In the genomic region with DNA sequence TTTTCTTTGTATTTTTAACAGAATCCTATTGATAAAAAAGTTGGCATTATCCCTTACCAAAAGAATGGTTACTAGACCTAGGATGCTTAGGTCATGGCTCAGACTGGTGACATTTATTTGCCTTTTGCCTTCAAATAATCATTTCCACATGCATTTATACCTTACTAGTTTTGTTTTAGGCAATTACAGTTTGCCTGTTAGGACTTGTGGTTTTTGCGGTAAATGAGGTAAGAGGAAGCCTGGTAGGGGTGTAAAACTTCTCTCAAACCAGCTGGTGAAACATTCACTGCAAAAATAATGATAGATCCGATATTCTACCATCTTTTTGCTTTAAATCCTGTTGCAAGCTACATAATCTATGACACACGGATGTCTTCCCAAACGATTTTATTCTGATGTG, we compare ENCODE assay signal across 10 cellular contexts. TPM values are rescaled to one million over a fixed set of nuclear protein-coding genes. Genes with fewer than 3 reads are reported as not detected.
DNase-seq lines count a peak whose midpoint lies in the region; ATAC-seq and TF ChIP-seq lines count a peak whose summit lies in the region.
"Had no signal": no experiment of that assay in that cellular context is flagged by ENCODE, and none has a peak within 500 bp of the region (broad histone marks: within the 10 kb centered on the region; RNA-seq: fewer than 3 reads in every experiment).

No MANE protein-coding gene starts in this region.

- peak; percentile 71 for ATAC-seq in DND-41 (ENCODE audit: insufficient read depth, low read depth)

- H3K79me2 ChIP-seq in DND-41 (ENCODE audit: insufficient read depth, low read length), result peaks cover 64% of the 10 kb centered on the region

- DNase-seq in DND-41, result peak; percentile 16
- DNase-seq in Jurkat, Clone E6-1 (ENCODE audit: low read depth, low spot score), result peak; percentile 83
- DNase-seq in T-helper 2 cell treated with Interferon-gamma antibody and Interleukin-4, amounts not matched to agents 5 μg/mL and 100 μg/mL, for 36 hours (ENCODE audit: low spot score), result no peak
- peak in 2 of 3 donors; percentile 19 to 23 for DNase-seq in immature natural killer cell
- DNase-seq in tibial artery, result no peak
- no peak for DNase-seq in BE2C
- DNase-seq in DMS53 treated with DMSO at 0.1 percent for 48 hours (lab: John Stamatoyannopoulos, UW; ENCODE audit: unreplicated experiment), result no peak
- DNase-seq in WERI-Rb-1, result no peak
- DNase-seq: NCI-H1105 treated with DMSO at 0.1 percent for 48 hours had no signal

- H3K27me3 ChIP-seq in DND-41 (ENCODE audit: insufficient read depth, low read length, poor library complexity) (no peaks in the 10 kb centered on the region), tibial artery (no peaks in the 10 kb centered on the region), BE2C (no peaks in the 10 kb centered on the region), WERI-Rb-1 (ENCODE audit: insufficient read depth, low read depth, severe bottlenecking) (no peaks in the 10 kb centered on the region)

- H3K9me3 Mint-ChIP-seq in T-helper 2 cell treated with Interferon-gamma antibody and Interleukin-4, amounts not matched to agents 5 μg/mL and 100 μg/mL, for 36 hours, result no peaks in the 10 kb centered on the region
- peaks cover 0 to 3% (median 0%) of the 10 kb centered on the region in 6 donors for H3K9me3 Mint-ChIP-seq in immature natural killer cell

- peak overlapping the region; percentile 81 for H3K27ac Mint-ChIP-seq in T-helper 2 cell treated with Interferon-gamma antibody and Interleukin-4, amounts not matched to agents 5 μg/mL and 100 μg/mL, for 36 hours
- peak overlapping the region in 4 of 6 donors; percentile 32 to 82 (median 39) for H3K27ac Mint-ChIP-seq in immature natural killer cell

- H3K9me3 ChIP-seq in DND-41 (ENCODE audit: insufficient read depth, low read length, severe bottlenecking), result no peaks in the 10 kb centered on the region
- no peaks in the 10 kb centered on the region for H3K9me3 ChIP-seq in tibial artery
- no peaks in the 10 kb centered on the region for H3K9me3 ChIP-seq in BE2C
- no peaks in the 10 kb centered on the region for H3K9me3 ChIP-seq in WERI-Rb-1 (ENCODE audit: severe bottlenecking)

- intact Hi-C loops in tibial artery (cut with DNase I; ENCODE audit: low total_unique reads), result no loop called here

- H3K4me3 ChIP-seq in DND-41 (ENCODE audit: low read depth in 1 of 2, low read length in 2 of 2) (peak overlapping the region in 1 of 2 experiments; percentile 43; a peak in 2 of 4 replicates), tibial artery (no peak overlapping the region), BE2C (ENCODE audit: low read depth, low read length) (no peak overlapping the region), WERI-Rb-1 (ENCODE audit: low read depth, low read length) (no peak overlapping the region)
- peak overlapping the region; percentile 34 for H3K4me3 ChIP-seq in Jurkat, Clone E6-1 (ENCODE audit: low read length)

- H3K36me3 ChIP-seq in DND-41 (ENCODE audit: insufficient read depth, low read length) (peaks cover 25% of the 10 kb centered on the region), tibial artery (peaks cover 0 to 15% (median 7%) of the 10 kb centered on the region in 3 donors), BE2C (no peaks in the 10 kb centered on the region), WERI-Rb-1 (no peaks in the 10 kb centered on the region)

- peak overlapping the region; percentile 79 for H3K27ac ChIP-seq in DND-41 (ENCODE audit: low read length)
- H3K27ac ChIP-seq in tibial artery, result no peak overlapping the region
- no peak overlapping the region for H3K27ac ChIP-seq in WERI-Rb-1

- H3K4me1 ChIP-seq in DND-41 (ENCODE audit: insufficient read depth, low read length) (peaks cover 57% of the 10 kb centered on the region), tibial artery (no peaks in the 10 kb centered on the region), BE2C (no peaks in the 10 kb centered on the region)

- TF ChIP-seq CTCF in DND-41 (IDR thresholded peaks at IDR 0.05; ENCODE audit: borderline replicate concordance, extremely low read depth, low read length, poor library complexity, severe bottlenecking), result no peak
- TF ChIP-seq CTCF in tibial artery (IDR thresholded peaks at IDR 0.05), result no peak
- TF ChIP-seq CTCF in BE2C (IDR thresholded peaks at IDR 0.05; ENCODE audit: low read depth, low read length), result no peak
- no peak for TF ChIP-seq CTCF in WERI-Rb-1 (IDR thresholded peaks at IDR 0.05; ENCODE audit: low read depth, low read length)

- H3K36me3 Mint-ChIP-seq in T-helper 2 cell treated with Interferon-gamma antibody and Interleukin-4, amounts not matched to agents 5 μg/mL and 100 μg/mL, for 36 hours (ENCODE audit: low read depth), result peaks cover 24% of the 10 kb centered on the region
- peaks cover 0 to 3% (median 0%) of the 10 kb centered on the region in 3 donors for H3K36me3 Mint-ChIP-seq in immature natural killer cell

- peak overlapping the region; percentile 41 for H3K9ac ChIP-seq in DND-41 (ENCODE audit: low read depth, low read length)

- H3K4me1 Mint-ChIP-seq in T-helper 2 cell treated with Interferon-gamma antibody and Interleukin-4, amounts not matched to agents 5 μg/mL and 100 μg/mL, for 36 hours (ENCODE audit: low read depth), result peaks cover 48% of the 10 kb centered on the region
- H3K4me1 Mint-ChIP-seq in immature natural killer cell, result peaks cover 30 to 39% of the 10 kb centered on the region in 2 donors

- peak overlapping the region; percentile 76 for H3K4me3 Mint-ChIP-seq in T-helper 2 cell treated with Interferon-gamma antibody and Interleukin-4, amounts not matched to agents 5 μg/mL and 100 μg/mL, for 36 hours
- peak overlapping the region; percentile 36 to 72 (median 68) for H3K4me3 Mint-ChIP-seq in immature natural killer cell
- H3K4me3 Mint-ChIP-seq: brain had no signal

- H3K27me3 Mint-ChIP-seq in T-helper 2 cell treated with Interferon-gamma antibody and Interleukin-4, amounts not matched to agents 5 μg/mL and 100 μg/mL, for 36 hours (ENCODE audit: low read depth), result no peaks in the 10 kb centered on the region
- H3K27me3 Mint-ChIP-seq in immature natural killer cell (ENCODE audit: low read depth in 3 of 3), result peaks cover 1 to 3% (median 2%) of the 10 kb centered on the region in 3 donors
- H3K27me3 Mint-ChIP-seq: brain had no signal

- H2AFZ ChIP-seq in DND-41 (ENCODE audit: low read depth, low read length), result no peak overlapping the region

- peak overlapping the region; percentile 66 for H3K4me2 ChIP-seq in DND-41 (ENCODE audit: insufficient read depth, low read length)

- peaks cover 22% of the 10 kb centered on the region; the same call in 1 of the 2 replicates for H4K20me1 ChIP-seq in DND-41 (ENCODE audit: insufficient read depth, low read length)

RNA-seq across cellular contexts. Expression of a gene that starts 12.1 kb away (rescaled TPM):
- 30.5 TPM for polyA plus RNA-seq in Jurkat, Clone E6-1 (2012; ENCODE audit: insufficient read depth, insufficient read length)
- 100 to 1,000 TPM; 102 to 191 (median 113) TPM for polyA plus RNA-seq in immature natural killer cell
- 23.0 TPM for polyA plus RNA-seq in BE2C (2012; ENCODE audit: insufficient read depth, insufficient read length, low read depth)

Comparison
In these comparisons a context has a peak if more than half of its experiments do, and no peak if none do; other contexts are left out.
1. DNase-seq: peak in DND-41 (single experiment), Jurkat, Clone E6-1 (single experiment) and immature natural killer cell (2 of 3); none in T-helper 2 cell treated with Interferon-gamma antibody and Interleukin-4, amounts not matched to agents 5 μg/mL and 100 μg/mL, for 36 hours (single experiment), tibial artery (0 of 2), BE2C (single experiment), DMS53 treated with DMSO at 0.1 percent for 48 hours (single experiment) and WERI-Rb-1 (single experiment).